ENCODE assay signal across 7 cellular contexts in genomic region chr17:59707971-59708425, GRCh38. TPM values are rescaled to one million over a fixed set of nuclear protein-coding genes. Genes with fewer than 3 reads are reported as not detected.
DNase-seq lines count a peak whose midpoint lies in the region; ATAC-seq and TF ChIP-seq lines count a peak whose summit lies in the region.

No MANE protein-coding gene starts in this region.

- CTCF ChIA-PET in RWPE1 (lab: Yijun Ruan, JAX), result interaction anchor here (0.5 kb wide), 1 partner anchor 329 kb away, joined by 4 read pairs; no protein-coding TSS in a partner anchor

- H3K79me2 ChIP-seq in GM23248 (ENCODE audit: insufficient read depth) (peaks cover 94% of the 10 kb centered on the region), neural progenitor cell (ENCODE audit: low read depth) (peaks cover 93% of the 10 kb centered on the region)

- 0 to 2% methylated on average over 15 of the region's 15 CpGs for WGBS in GM23248 (ENCODE audit: low coverage in 1 of 2, low lambda C conversion rate in 2 of 2, missing lambda C conversion rate in 2 of 2), 2 experiments

- H3K9me3 Mint-ChIP-seq in neural progenitor cell, result no peaks in the 10 kb centered on the region

- H3K27me3 Mint-ChIP-seq in neural progenitor cell (ENCODE audit: insufficient read depth, low read depth), result no peaks in the 10 kb centered on the region

- no peaks in the 10 kb centered on the region for H3K9me3 ChIP-seq in GM23248 (ENCODE audit: low read depth)
- no peaks in the 10 kb centered on the region for H3K9me3 ChIP-seq in neural progenitor cell (ENCODE audit: low read depth)

- no peaks in the 10 kb centered on the region for H3K9me2 ChIP-seq in GM23248 (ENCODE audit: insufficient read depth)

- H3K4me1 ChIP-seq in GM23248 (ENCODE audit: insufficient read depth), result peaks cover 24% of the 10 kb centered on the region
- peaks cover 14% of the 10 kb centered on the region for H3K4me1 ChIP-seq in neural progenitor cell

- H3K4me2 ChIP-seq in GM23248 (ENCODE audit: unreplicated experiment) (peak overlapping the region; percentile 98), neural progenitor cell (peak overlapping the region; percentile 85)

- H3K4me1 Mint-ChIP-seq in neural progenitor cell, result peaks cover 21% of the 10 kb centered on the region

- H3K36me3 ChIP-seq in GM23248 (ENCODE audit: low read depth), result no peaks in the 10 kb centered on the region; the same call in 1 of the 2 replicates
- H3K36me3 ChIP-seq in neural progenitor cell, result no peaks in the 10 kb centered on the region

- H3K4me3 Mint-ChIP-seq in neural progenitor cell, result peak overlapping the region; percentile 99

- TF ChIP-seq CTCF in RWPE1 (conservative IDR thresholded peaks at IDR 0.05; ENCODE audit: low read depth), result no peak
- TF ChIP-seq CTCF in epithelial cell of esophagus (IDR thresholded peaks at IDR 0.05; ENCODE audit: insufficient read depth, low read depth, low read length, missing control alignments), result no peak
- no peak for TF ChIP-seq CTCF in neural progenitor cell (IDR thresholded peaks at IDR 0.05)

- H3F3A ChIP-seq in GM23248 (ENCODE audit: insufficient read depth) (peaks cover 24% of the 10 kb centered on the region), neural progenitor cell (ENCODE audit: low read depth) (peaks cover 16% of the 10 kb centered on the region)

- in situ Hi-C loops in GM23248 (cut with MboI), result no loop called here

- ATAC-seq in HG03342 (IDR thresholded peaks at IDR 0.05; ENCODE audit: unreplicated experiment), result no peak
- no peak for ATAC-seq in HG03097 (IDR thresholded peaks at IDR 0.05; ENCODE audit: low FRiP score, unreplicated experiment)

- POLR2A ChIA-PET in RWPE1 (lab: Yijun Ruan, JAX; ENCODE audit: low non-redundant PET), result interaction anchor here (1.1 kb wide), 1 partner anchor 22 kb away, joined by 3 read pairs; no protein-coding TSS in a partner anchor

- peak overlapping the region; percentile 93 for H3K9ac ChIP-seq in GM23248
- peak overlapping the region; percentile 89 for H3K9ac ChIP-seq in neural progenitor cell

- DNase-seq in GM23248 (no peak), RWPE1 (ENCODE audit: low spot score) (peak; percentile 26), epithelial cell of esophagus (ENCODE audit: low read depth) (no peak), neural progenitor cell (ENCODE audit: low spot score) (no peak)
- no peak for DNase-seq in activated CD8-positive, alpha-beta memory T cell treated with anti-CD3 and anti-CD28 coated beads for 24 hours

- H4K20me1 ChIP-seq in GM23248 (ENCODE audit: insufficient read depth), result no peaks in the 10 kb centered on the region
- H4K20me1 ChIP-seq in neural progenitor cell (ENCODE audit: low read depth), result peaks cover 19% of the 10 kb centered on the region

- H3K27me3 ChIP-seq in GM23248 (replicated peaks; ENCODE audit: insufficient read depth) (no peaks in the 10 kb centered on the region), neural progenitor cell (no peaks in the 10 kb centered on the region)

- H2AFZ ChIP-seq in GM23248 (peak overlapping the region; percentile 78), neural progenitor cell (replicated peaks) (peak overlapping the region; percentile 52)

- H3K36me3 Mint-ChIP-seq in neural progenitor cell, result peaks cover 11% of the 10 kb centered on the region

- peak overlapping the region; percentile 97 for H3K27ac Mint-ChIP-seq in neural progenitor cell

- peak overlapping the region; percentile 88 for H3K4me3 ChIP-seq in GM23248
- H3K4me3 ChIP-seq in epithelial cell of esophagus (ENCODE audit: low read length), result peak overlapping the region; percentile 99
- peak overlapping the region; percentile 81 for H3K4me3 ChIP-seq in neural progenitor cell

- H3K27ac ChIP-seq in GM23248 (peak overlapping the region; percentile 88), RWPE1 (peak overlapping the region; percentile 92), neural progenitor cell (peak overlapping the region; percentile 84)

RNA-seq across cellular contexts. Expression of gene VMP1, which starts 0.5 kb away (rescaled TPM):
- total RNA-seq in GM23248 (2014; rRNA removed; shearing (Covaris generic)), result 214 and 216 TPM in 2 replicates
- 120 and 134 TPM in 2 replicates for polyA plus RNA-seq in GM23248 (2016; fragmentation: Nextera tagmentation; extraction: Ambion mirVana)
- total RNA-seq in neural progenitor cell (ENCODE audit: low replicate concordance), result 62.1 and 64.8 TPM in 2 replicates

RNA-seq across cellular contexts. Expression of gene PTRH2, which starts 0.8 kb away (rescaled TPM):
- 18.2 and 19.1 TPM in 2 replicates for total RNA-seq in GM23248 (2014; rRNA removed; shearing (Covaris generic))
- 33.7 and 34.4 TPM in 2 replicates for polyA plus RNA-seq in GM23248 (2016; fragmentation: Nextera tagmentation; extraction: Ambion mirVana)
- total RNA-seq in neural progenitor cell (ENCODE audit: low replicate concordance), result 15.3 and 17.6 TPM in 2 replicates
